Comparison of ENCODE assay signal across 8 cellular contexts in genomic region chr7:118372530-118372929, GRCh38.
A peak's percentile ranks its signal among the peaks of the same experiment; 100 is the strongest.
DNase-seq lines count a peak whose midpoint lies in the region; ATAC-seq and TF ChIP-seq lines count a peak whose summit lies in the region.

No MANE protein-coding gene starts in this region.

- H3K4me1 ChIP-seq in SK-N-SH (ENCODE audit: control insufficient read depth in 1 of 2, insufficient read depth in 2 of 2, low read depth in 1 of 2, low read length in 1 of 2) (no peaks in the 10 kb centered on the region), sigmoid colon (no peaks in the 10 kb centered on the region)

- CTCF ChIA-PET in SK-N-SH (lab: Yijun Ruan, JAX) = interaction anchor here (1.1 to 2.2 kb wide), 2 partner anchors 20 to 52 kb away, joined by 3 to 10 read pairs; no protein-coding TSS in a partner anchor

- no peak for TF ChIP-seq RAD21 in SK-N-SH (IDR thresholded peaks at IDR 0.05; ENCODE audit: low read length)

- no peak overlapping the region for H3K4me3 ChIP-seq in SK-N-SH (ENCODE audit: low read depth in 2 of 2, low read length in 1 of 2)
- H3K4me3 ChIP-seq in sigmoid colon = no peak overlapping the region

- H3K9me3 ChIP-seq in SK-N-SH (no peaks in the 10 kb centered on the region), sigmoid colon (no peaks in the 10 kb centered on the region)

- H3K27me3 ChIP-seq in SK-N-SH (ENCODE audit: insufficient read depth) = no peaks in the 10 kb centered on the region
- no peaks in the 10 kb centered on the region for H3K27me3 ChIP-seq in sigmoid colon

- H3K36me3 ChIP-seq in SK-N-SH (replicated peaks in 1 of 2; ENCODE audit: control insufficient read depth in 1 of 2, insufficient read depth in 2 of 2, low read length in 1 of 2) (no peaks in the 10 kb centered on the region), sigmoid colon (no peaks in the 10 kb centered on the region)

- 70% methylated on average over 1 of the region's 1 CpG for WGBS in SK-N-SH (ENCODE audit: low lambda C conversion rate)
- 71 to 81% methylated on average over 1 of the region's 1 CpG for WGBS in sigmoid colon, 2 donors

- ATAC-seq in GM18909 (IDR thresholded peaks at IDR 0.05; ENCODE audit: poor library complexity, unreplicated experiment) = peak; percentile 55

- H2AFZ ChIP-seq in SK-N-SH (ENCODE audit: low read depth) = no peak overlapping the region

- TF ChIP-seq POLR2A in sigmoid colon (IDR thresholded peaks at IDR 0.05) = no peak

- H3K27ac ChIP-seq in SK-N-SH (ENCODE audit: low read depth in 2 of 2, low read length in 1 of 2) (no peak overlapping the region), sigmoid colon (no peak overlapping the region)

- TF ChIP-seq EP300 in SK-N-SH (IDR thresholded peaks at IDR 0.05; ENCODE audit: borderline replicate concordance in 1 of 2, low read depth in 1 of 2, low read length in 1 of 2) (no peak), sigmoid colon (IDR thresholded peaks at IDR 0.05) (no peak)

- no peak overlapping the region for H3K4me2 ChIP-seq in SK-N-SH

- TF ChIP-seq CTCF in SK-N-SH (IDR thresholded peaks at IDR 0.05) (no peak), sigmoid colon (IDR thresholded peaks at IDR 0.05) (no peak), GM10266 (IDR thresholded peaks at IDR 0.05; ENCODE audit: control insufficient read depth, insufficient read depth, low read depth, missing control alignments) (no peak)

- H4K20me1 ChIP-seq in SK-N-SH (ENCODE audit: insufficient read depth) = no peaks in the 10 kb centered on the region

- POLR2A ChIA-PET in SK-N-SH (lab: Yijun Ruan, JAX) = no interaction called here

- H3K9ac ChIP-seq in SK-N-SH = no peak overlapping the region

- H3K79me2 ChIP-seq in SK-N-SH (ENCODE audit: insufficient read depth) = no peaks in the 10 kb centered on the region

- H3K9me2 ChIP-seq in SK-N-SH = no peaks in the 10 kb centered on the region

- DNase-seq in HT-29 (ENCODE audit: low spot score) (peak; percentile 12), SK-N-SH (no peak), myocyte (ENCODE audit: low read depth) (peak; percentile 76), sigmoid colon (no peak), DMS53 treated with DMSO at 0.1 percent for 48 hours (lab: John Stamatoyannopoulos, UW; ENCODE audit: unreplicated experiment) (no peak), GM10266 (ENCODE audit: extremely low spot score) (no peak)
- DNase-seq in stimulated activated CD4-positive, alpha-beta T cell treated with anti-CD3 and anti-CD28 coated beads, Interleukin-4, amount 100 ng/mL, for 4 hours = no peak

- intact Hi-C loops in sigmoid colon (cut with DNase I) = no loop called here

- H3F3A ChIP-seq in SK-N-SH (replicated peaks; ENCODE audit: insufficient read depth) = no peaks in the 10 kb centered on the region

TF ChIP-seq in SK-N-SH, 30 proteins besides CTCF, POLR2A, EP300 and RAD21:
- no peak for TF ChIP-seq GABPA (IDR thresholded peaks at IDR 0.05; ENCODE audit: low read depth)
- TF ChIP-seq NFIC (IDR thresholded peaks at IDR 0.05; ENCODE audit: borderline replicate concordance) = peak; percentile 8; the same call in 1 of the 2 replicates

Comparison
In these comparisons a context has a peak if more than half of its experiments do, and no peak if none do; other contexts are left out.
1. DNase-seq: peak in HT-29 (single experiment) and myocyte (single experiment); none in SK-N-SH (single experiment), sigmoid colon (single experiment), stimulated activated CD4-positive, alpha-beta T cell treated with anti-CD3 and anti-CD28 coated beads, Interleukin-4, amount 100 ng/mL, for 4 hours (0 of 2), DMS53 treated with DMSO at 0.1 percent for 48 hours (single experiment) and GM10266 (single experiment).